Comparison of ENCODE assay signal across 16 cellular contexts in genomic region chr4:33930497-33930896, GRCh38.
DNase-seq lines count a peak whose midpoint lies in the region; ATAC-seq and TF ChIP-seq lines count a peak whose summit lies in the region.
"Had no signal": no experiment of that assay in that cellular context is flagged by ENCODE, and none has a peak within 500 bp of the region (broad histone marks: within the 10 kb centered on the region; RNA-seq: fewer than 3 reads in every experiment).

No MANE protein-coding gene starts in this region.

- CTCF ChIA-PET in activated CD8-positive, alpha-beta T cell treated with anti-CD3 and anti-CD28 coated beads, Interleukin-2, amount 10 ng/mL, durations not matched to agents 7 days and 5 days (lab: Charles Lee) = no interaction called here
- CTCF ChIA-PET in CD4-positive, alpha-beta T cell (lab: Charles Lee) = no interaction called here

- no peak overlapping the region for H3K4me3 ChIP-seq in fibroblast of pulmonary artery (replicated peaks; ENCODE audit: low read depth, low read length)
- H3K4me3 ChIP-seq: BLaER1, K562 had no signal

- no peak overlapping the region for H3K4me3 Mint-ChIP-seq in activated CD8-positive, alpha-beta T cell treated with anti-CD3 and anti-CD28 coated beads, Interleukin-2, amount 10 ng/mL, durations not matched to agents 7 days and 5 days
- H3K4me3 Mint-ChIP-seq in CD4-positive, alpha-beta T cell = no peak overlapping the region

- no peak for ATAC-seq in GM18873 (IDR thresholded peaks at IDR 0.05; ENCODE audit: low FRiP score, unreplicated experiment)
- ATAC-seq in activated CD8-positive, alpha-beta T cell treated with anti-CD3 and anti-CD28 coated beads, Interleukin-2, amount 10 ng/mL, durations not matched to agents 7 days and 5 days = no peak
- ATAC-seq in CD4-positive, alpha-beta T cell (ENCODE audit: poor library complexity) = no peak
- ATAC-seq: K562 had no signal

- intact Hi-C loops in CD4-positive, alpha-beta T cell (cut with DNase I, micrococcal nuclease) = no loop called here

- no peaks in the 10 kb centered on the region for H3K36me3 Mint-ChIP-seq in activated CD8-positive, alpha-beta T cell treated with anti-CD3 and anti-CD28 coated beads, Interleukin-2, amount 10 ng/mL, durations not matched to agents 7 days and 5 days (ENCODE audit: low read depth)
- H3K36me3 Mint-ChIP-seq in CD4-positive, alpha-beta T cell (ENCODE audit: low read depth) = no peaks in the 10 kb centered on the region

- POLR2A ChIA-PET in activated CD8-positive, alpha-beta T cell treated with anti-CD3 and anti-CD28 coated beads, Interleukin-2, amount 10 ng/mL, durations not matched to agents 7 days and 5 days (lab: Charles Lee) = no interaction called here
- POLR2A ChIA-PET in CD4-positive, alpha-beta T cell (lab: Charles Lee) = no interaction called here

- no peak for TF ChIP-seq CTCF in fibroblast of pulmonary artery (IDR thresholded peaks at IDR 0.05; ENCODE audit: low read length, missing control alignments)
- TF ChIP-seq CTCF in CD4-positive, alpha-beta T cell (IDR thresholded peaks at IDR 0.05) = no peak

- H3K9me3 Mint-ChIP-seq in activated CD8-positive, alpha-beta T cell treated with anti-CD3 and anti-CD28 coated beads, Interleukin-2, amount 10 ng/mL, durations not matched to agents 7 days and 5 days (ENCODE audit: insufficient read depth) = no peaks in the 10 kb centered on the region
- peaks cover 14% of the 10 kb centered on the region for H3K9me3 Mint-ChIP-seq in CD4-positive, alpha-beta T cell

- H3K4me1 Mint-ChIP-seq in activated CD8-positive, alpha-beta T cell treated with anti-CD3 and anti-CD28 coated beads, Interleukin-2, amount 10 ng/mL, durations not matched to agents 7 days and 5 days (ENCODE audit: low read depth) = no peaks in the 10 kb centered on the region
- no peaks in the 10 kb centered on the region for H3K4me1 Mint-ChIP-seq in CD4-positive, alpha-beta T cell (ENCODE audit: low read depth)

- no peaks in the 10 kb centered on the region for H3K27me3 Mint-ChIP-seq in activated CD8-positive, alpha-beta T cell treated with anti-CD3 and anti-CD28 coated beads, Interleukin-2, amount 10 ng/mL, durations not matched to agents 7 days and 5 days (ENCODE audit: low read depth)
- no peaks in the 10 kb centered on the region for H3K27me3 Mint-ChIP-seq in CD4-positive, alpha-beta T cell

- H3K27ac ChIP-seq in CD4-positive, alpha-beta T cell (ENCODE audit: low read depth, low read length) = no peak overlapping the region
- H3K27ac ChIP-seq: BLaER1, HL-60 had no signal

- no peaks in the 10 kb centered on the region for H3K27me3 ChIP-seq in CD4-positive, alpha-beta T cell (ENCODE audit: control insufficient read depth, insufficient read depth, low read length)
- H3K27me3 ChIP-seq: BLaER1 had no signal

- DNase-seq in M059J (ENCODE audit: low read depth) (peak; percentile 65), amniotic epithelial cell (ENCODE audit: low read depth) (peak; percentile 81), fibroblast of pulmonary artery (ENCODE audit: low read depth) (peak; percentile 25), COR-L47 (lab: John Stamatoyannopoulos, UW) (no peak)
- DNase-seq in activated CD8-positive, alpha-beta T cell treated with anti-CD3 and anti-CD28 coated beads, Interleukin-2, amount 10 ng/mL, durations not matched to agents 7 days and 5 days = no peak
- DNase-seq in CD4-positive, alpha-beta T cell = no peak
- DNase-seq: H7, NCI-H1105 treated with DMSO at 0.1 percent for 48 hours, NCI-H1930, NCI-H510A treated with DMSO at 0.1 percent for 48 hours, SIG-M5, SW 1271 had no signal

- H3K9me3 ChIP-seq in CD4-positive, alpha-beta T cell (ENCODE audit: control insufficient read depth, low read length) = no peaks in the 10 kb centered on the region
- H3K9me3 ChIP-seq: BLaER1 had no signal

- no peak overlapping the region for H3K27ac Mint-ChIP-seq in activated CD8-positive, alpha-beta T cell treated with anti-CD3 and anti-CD28 coated beads, Interleukin-2, amount 10 ng/mL, durations not matched to agents 7 days and 5 days
- no peak overlapping the region for H3K27ac Mint-ChIP-seq in CD4-positive, alpha-beta T cell

Comparison
In these comparisons a context has a peak if more than half of its experiments do, and no peak if none do; other contexts are left out.
1. DNase-seq: peak in M059J (single experiment), amniotic epithelial cell (single experiment) and fibroblast of pulmonary artery (single experiment); none in COR-L47 (single experiment), activated CD8-positive, alpha-beta T cell treated with anti-CD3 and anti-CD28 coated beads, Interleukin-2, amount 10 ng/mL, durations not matched to agents 7 days and 5 days (single experiment) and CD4-positive, alpha-beta T cell (0 of 10).